ENCODE assay signal across 22 cellular contexts in genomic region chr1:31398246-31398645, GRCh38. TPM values are rescaled to one million over a fixed set of nuclear protein-coding genes. Genes with fewer than 3 reads are reported as not detected.
"Had no signal": no experiment of that assay in that cellular context is flagged by ENCODE, and none has a peak within 500 bp of the region (broad histone marks: within the 10 kb centered on the region; RNA-seq: fewer than 3 reads in every experiment).

No MANE protein-coding gene starts in this region.

- H3K4me3 ChIP-seq: gastroesophageal sphincter, heart right ventricle, left lung, prostate gland, suprapubic skin, transverse colon, uterus had no signal

- H3K27ac ChIP-seq: gastroesophageal sphincter, heart right ventricle, left lung, prostate gland, suprapubic skin, transverse colon, uterus had no signal

- H3K27me3 ChIP-seq: gastroesophageal sphincter, suprapubic skin, transverse colon, uterus had no signal

- H3K9me3 Mint-ChIP-seq: activated CD4-positive, alpha-beta T cell treated with anti-CD3 and anti-CD28 coated beads, Interleukin-2, amount 10 ng/mL, durations not matched to agents 7 days and 5 days; activated naive CD4-positive, alpha-beta T cell treated with anti-CD3 and anti-CD28 coated beads for 36 hours; activated naive CD8-positive, alpha-beta T cell treated with anti-CD3 and anti-CD28 coated beads, Interleukin-2, amount 50 U/mL, for 24 hours; activated T-cell treated with anti-CD3 and anti-CD28 coated beads, Interleukin-2, amount 50 U/mL, for 24 hours; neural crest cell; stimulated activated naive CD8-positive, alpha-beta T cell treated with anti-CD3 and anti-CD28 coated beads, Interleukin-15, amount 100 ng/mL, for 72 hours had no signal

- DNase-seq: activated CD4-positive, alpha-beta T cell treated with anti-CD3 and anti-CD28 coated beads, Interleukin-2, amount 10 ng/mL, durations not matched to agents 7 days and 5 days; activated CD8-positive, alpha-beta T cell treated with anti-CD3 and anti-CD28 coated beads, Interleukin-2, amount 10 ng/mL, durations not matched to agents 7 days and 5 days; activated naive CD4-positive, alpha-beta T cell treated with anti-CD3 and anti-CD28 coated beads for 36 hours; activated naive CD8-positive, alpha-beta T cell treated with anti-CD3 and anti-CD28 coated beads, Interleukin-2, amount 50 U/mL, for 24 hours; activated T-cell treated with anti-CD3 and anti-CD28 coated beads, Interleukin-2, amount 50 U/mL, for 24 hours; aorta; cortex of kidney; effector CD4-positive, alpha-beta T cell; heart right ventricle; right cardiac atrium; small intestine; stimulated activated CD4-positive, alpha-beta T cell treated with anti-CD3 and anti-CD28 coated beads, Interleukin-15, amount 100 ng/mL, for 24 hours; stimulated activated CD4-positive, alpha-beta T cell treated with anti-CD3 and anti-CD28 coated beads, Interleukin-2, amount 100 ng/mL, for 48 hours; stimulated activated naive CD8-positive, alpha-beta T cell treated with anti-CD3 and anti-CD28 coated beads, Interleukin-15, amount 100 ng/mL, for 72 hours; transverse colon; uterus had no signal

- H3K4me3 Mint-ChIP-seq: activated CD4-positive, alpha-beta T cell treated with anti-CD3 and anti-CD28 coated beads, Interleukin-2, amount 10 ng/mL, durations not matched to agents 7 days and 5 days; activated CD8-positive, alpha-beta T cell treated with anti-CD3 and anti-CD28 coated beads, Interleukin-2, amount 10 ng/mL, durations not matched to agents 7 days and 5 days; activated naive CD4-positive, alpha-beta T cell treated with anti-CD3 and anti-CD28 coated beads for 36 hours; activated naive CD8-positive, alpha-beta T cell treated with anti-CD3 and anti-CD28 coated beads, Interleukin-2, amount 50 U/mL, for 24 hours; activated T-cell treated with anti-CD3 and anti-CD28 coated beads, Interleukin-2, amount 50 U/mL, for 24 hours; neural crest cell; stimulated activated naive CD8-positive, alpha-beta T cell treated with anti-CD3 and anti-CD28 coated beads, Interleukin-15, amount 100 ng/mL, for 72 hours had no signal

- ATAC-seq: activated CD8-positive, alpha-beta T cell treated with anti-CD3 and anti-CD28 coated beads, Interleukin-2, amount 10 ng/mL, durations not matched to agents 7 days and 5 days; activated naive CD8-positive, alpha-beta T cell treated with anti-CD3 and anti-CD28 coated beads, Interleukin-2, amount 50 U/mL, for 24 hours; esophagus mucosa; gastroesophageal sphincter; heart right ventricle; left lung; right cardiac atrium; stimulated activated naive CD8-positive, alpha-beta T cell treated with anti-CD3 and anti-CD28 coated beads, Interleukin-15, amount 100 ng/mL, for 72 hours had no signal

- H3K9me3 ChIP-seq: gastroesophageal sphincter, heart right ventricle, left lung, prostate gland, suprapubic skin, transverse colon, uterus had no signal

- H3K4me1 ChIP-seq: prostate gland, uterus had no signal

- H3K36me3 ChIP-seq: gastroesophageal sphincter, heart right ventricle, left lung, prostate gland, suprapubic skin, transverse colon, uterus had no signal

- H3K27ac Mint-ChIP-seq: activated CD4-positive, alpha-beta T cell treated with anti-CD3 and anti-CD28 coated beads, Interleukin-2, amount 10 ng/mL, durations not matched to agents 7 days and 5 days; activated CD8-positive, alpha-beta T cell treated with anti-CD3 and anti-CD28 coated beads, Interleukin-2, amount 10 ng/mL, durations not matched to agents 7 days and 5 days; activated naive CD4-positive, alpha-beta T cell treated with anti-CD3 and anti-CD28 coated beads for 36 hours; activated naive CD8-positive, alpha-beta T cell treated with anti-CD3 and anti-CD28 coated beads, Interleukin-2, amount 50 U/mL, for 24 hours; activated T-cell treated with anti-CD3 and anti-CD28 coated beads, Interleukin-2, amount 50 U/mL, for 24 hours; stimulated activated naive CD8-positive, alpha-beta T cell treated with anti-CD3 and anti-CD28 coated beads, Interleukin-15, amount 100 ng/mL, for 72 hours had no signal

- H3K27me3 Mint-ChIP-seq: activated CD4-positive, alpha-beta T cell treated with anti-CD3 and anti-CD28 coated beads, Interleukin-2, amount 10 ng/mL, durations not matched to agents 7 days and 5 days; activated naive CD8-positive, alpha-beta T cell treated with anti-CD3 and anti-CD28 coated beads, Interleukin-2, amount 50 U/mL, for 24 hours; activated T-cell treated with anti-CD3 and anti-CD28 coated beads, Interleukin-2, amount 50 U/mL, for 24 hours had no signal

RNA-seq across cellular contexts. Expression of gene FABP3, which starts 25.4 kb away (rescaled TPM):
- total RNA-seq: activated CD4-positive, alpha-beta T cell treated with anti-CD3 and anti-CD28 coated beads, Interleukin-2, amount 10 ng/mL, durations not matched to agents 7 days and 5 days; activated CD8-positive, alpha-beta T cell treated with anti-CD3 and anti-CD28 coated beads, Interleukin-2, amount 10 ng/mL, durations not matched to agents 7 days and 5 days; activated naive CD4-positive, alpha-beta T cell treated with anti-CD3 and anti-CD28 coated beads for 36 hours had no signal
